ENCODE assay signal across 17 cellular contexts in the genomic region with DNA sequence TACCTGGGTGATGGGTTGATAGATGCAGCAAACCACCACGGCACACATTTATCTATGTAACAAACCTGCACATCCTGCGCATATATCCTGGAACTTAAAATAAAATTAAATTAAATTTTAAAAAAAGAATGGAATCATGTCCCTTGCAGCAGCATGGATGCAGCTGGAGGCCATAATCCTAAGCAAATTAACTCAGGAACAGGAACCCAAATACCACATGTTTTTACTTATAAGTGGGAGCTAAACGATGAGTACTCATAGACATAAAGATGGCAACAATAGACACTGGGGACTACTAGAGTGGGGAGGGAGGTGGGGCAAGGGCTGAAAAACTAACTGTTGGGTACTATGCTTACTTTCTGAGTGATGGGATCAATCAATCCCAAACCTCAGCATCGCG.
"Had no signal": no experiment of that assay in that cellular context is flagged by ENCODE, and none has a peak within 500 bp of the region (broad histone marks: within the 10 kb centered on the region; RNA-seq: fewer than 3 reads in every experiment).

No MANE protein-coding gene starts in this region.

- H3K27ac ChIP-seq: coronary artery, psoas muscle, testis had no signal

- H3K27me3 Mint-ChIP-seq: stimulated activated naive CD8-positive, alpha-beta T cell treated with anti-CD3 and anti-CD28 coated beads, Interleukin-15, amount 100 ng/mL, for 72 hours had no signal

- H3K36me3 ChIP-seq: right lobe of liver, spleen, upper lobe of left lung had no signal

- H3K9me3 Mint-ChIP-seq: central memory CD8-positive, alpha-beta T cell; stimulated activated naive CD8-positive, alpha-beta T cell treated with anti-CD3 and anti-CD28 coated beads, Interleukin-15, amount 100 ng/mL, for 72 hours had no signal

- H3K27me3 ChIP-seq: right lobe of liver, spleen, testis, upper lobe of left lung had no signal

- H3K36me3 Mint-ChIP-seq: activated naive CD4-positive, alpha-beta T cell treated with anti-CD3 and anti-CD28 coated beads, Interleukin-2, amount 50 U/mL, for 72 hours; brain; WTC11 had no signal

- H3K4me1 ChIP-seq: right lobe of liver had no signal

- H3K4me3 ChIP-seq: coronary artery, psoas muscle, right lobe of liver, spleen, testis, upper lobe of left lung had no signal

- H3K27ac Mint-ChIP-seq: activated CD8-positive, alpha-beta T cell treated with anti-CD3 and anti-CD28 coated beads, Interleukin-2, amount 10 ng/mL, durations not matched to agents 7 days and 5 days; activated naive CD4-positive, alpha-beta T cell treated with anti-CD3 and anti-CD28 coated beads, Interleukin-2, amount 50 U/mL, for 72 hours; stimulated activated naive CD8-positive, alpha-beta T cell treated with anti-CD3 and anti-CD28 coated beads, Interleukin-15, amount 100 ng/mL, for 72 hours; WTC11 had no signal

- H3K4me3 Mint-ChIP-seq: activated CD8-positive, alpha-beta T cell treated with anti-CD3 and anti-CD28 coated beads, Interleukin-2, amount 10 ng/mL, durations not matched to agents 7 days and 5 days; brain; central memory CD8-positive, alpha-beta T cell; stimulated activated naive CD8-positive, alpha-beta T cell treated with anti-CD3 and anti-CD28 coated beads, Interleukin-15, amount 100 ng/mL, for 72 hours; WTC11 had no signal

- H3K9me3 ChIP-seq: psoas muscle, right lobe of liver, spleen, testis, upper lobe of left lung had no signal

- H3K4me1 Mint-ChIP-seq: central memory CD8-positive, alpha-beta T cell had no signal

- DNase-seq: activated CD4-positive, alpha-beta T cell treated with anti-CD3 and anti-CD28 coated beads for 4 hours; activated CD8-positive, alpha-beta memory T cell treated with anti-CD3 and anti-CD28 coated beads, Interleukin-2, amount 50 U/mL, for 4 hours; activated CD8-positive, alpha-beta T cell treated with anti-CD3 and anti-CD28 coated beads, Interleukin-2, amount 10 ng/mL, durations not matched to agents 7 days and 5 days; activated effector memory CD4-positive, alpha-beta T cell treated with anti-CD3 and anti-CD28 coated beads, Interleukin-2, amount 50 U/mL, for 16 hours; activated T-cell treated with anti-CD3 and anti-CD28 coated beads, Interleukin-2, amount 50 U/mL, for 48 hours; effector CD8-positive, alpha-beta T cell; right lobe of liver; spleen; stimulated activated naive CD8-positive, alpha-beta T cell treated with anti-CD3 and anti-CD28 coated beads, Interleukin-15, amount 100 ng/mL, for 72 hours; testis; upper lobe of left lung had no signal
